Comparison of ENCODE assay signal across 9 cellular contexts in the genomic region with DNA sequence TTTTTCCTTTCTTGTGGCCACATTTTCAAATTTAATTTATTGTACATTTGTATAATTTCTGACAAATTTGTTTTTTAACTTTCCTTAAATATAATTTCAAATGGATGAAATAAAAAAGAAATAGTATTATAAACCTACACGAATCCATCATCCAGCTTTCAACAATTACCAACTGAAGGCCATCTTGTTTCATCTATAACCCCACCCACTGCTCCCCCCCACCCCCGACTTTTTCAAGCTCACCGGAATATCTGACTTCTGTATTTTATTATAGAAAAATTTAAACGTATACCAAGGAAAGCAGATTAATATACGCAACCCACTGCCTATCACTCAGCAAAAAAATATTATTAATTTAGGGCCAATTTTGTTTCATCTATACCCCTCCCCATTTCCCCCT. TPM values are rescaled to one million over a fixed set of nuclear protein-coding genes. Genes with fewer than 3 reads are reported as not detected.
DNase-seq lines count a peak whose midpoint lies in the region; ATAC-seq and TF ChIP-seq lines count a peak whose summit lies in the region.
"Had no signal": no experiment of that assay in that cellular context is flagged by ENCODE, and none has a peak within 500 bp of the region (broad histone marks: within the 10 kb centered on the region; RNA-seq: fewer than 3 reads in every experiment).

No MANE protein-coding gene starts in this region.

- no peak overlapping the region for H3K4me3 Mint-ChIP-seq in neural crest cell

- peak overlapping the region; percentile 97 for H3K27ac Mint-ChIP-seq in neural crest cell (ENCODE audit: unreplicated experiment)
- H3K27ac Mint-ChIP-seq: IgD-negative memory B cell had no signal

- no peaks in the 10 kb centered on the region for H3K27me3 ChIP-seq in MM.1S (replicated peaks; ENCODE audit: insufficient read depth, low read length)

- H3K36me3 ChIP-seq in MM.1S (replicated peaks; ENCODE audit: insufficient read depth, low read length) = peaks cover 8% of the 10 kb centered on the region; the same call in 1 of the 2 replicates

- ATAC-seq in HG02610 (IDR thresholded peaks at IDR 0.05; ENCODE audit: unreplicated experiment) = no peak
- ATAC-seq in GM21367 (IDR thresholded peaks at IDR 0.05; ENCODE audit: unreplicated experiment) = no peak

- peaks cover 9% of the 10 kb centered on the region; the same call in 1 of the 2 replicates for H3F3A ChIP-seq in MM.1S (ENCODE audit: insufficient read depth, low read length)

- peaks cover 34% of the 10 kb centered on the region for H3K79me2 ChIP-seq in MM.1S (ENCODE audit: low read length)

- H3K27me3 Mint-ChIP-seq in neural crest cell (ENCODE audit: low read depth) = peaks cover 11% of the 10 kb centered on the region

- H3K36me3 Mint-ChIP-seq in neural crest cell (ENCODE audit: low read depth) = peaks cover 7% of the 10 kb centered on the region
- H3K36me3 Mint-ChIP-seq: IgD-negative memory B cell had no signal

- H3K4me3 ChIP-seq in MM.1S (ENCODE audit: low read length) (peak overlapping the region; percentile 74), choroid plexus epithelial cell (ENCODE audit: low read depth, low read length) (peak overlapping the region; percentile 66)

- H3K9me3 Mint-ChIP-seq in neural crest cell = no peaks in the 10 kb centered on the region
- H3K9me3 Mint-ChIP-seq: IgD-negative memory B cell had no signal

- DNase-seq in EH (ENCODE audit: low read depth) = peak; percentile 32
- no peak for DNase-seq in MM.1S
- DNase-seq in choroid plexus epithelial cell (ENCODE audit: low read depth) = peak; percentile 44
- DNase-seq in neural crest cell (ENCODE audit: low read depth, low spot score) = no peak
- DNase-seq in effector CD4-positive, alpha-beta T cell = no peak
- DNase-seq in EL = no peak

- H3K4me1 Mint-ChIP-seq in neural crest cell = peaks cover 5% of the 10 kb centered on the region

- no peaks in the 10 kb centered on the region for H3K9me3 ChIP-seq in MM.1S (replicated peaks; ENCODE audit: insufficient read depth, low read length)

- peak overlapping the region; percentile 98; the same call in 1 of the 2 replicates for H3K27ac ChIP-seq in MM.1S (ENCODE audit: low read length)

- peaks cover 10% of the 10 kb centered on the region; the same call in 1 of the 2 replicates for H3K4me1 ChIP-seq in MM.1S (ENCODE audit: low read length)

- no peak overlapping the region for H2AFZ ChIP-seq in MM.1S (ENCODE audit: low read length)

- TF ChIP-seq CTCF in MM.1S (IDR thresholded peaks at IDR 0.05; ENCODE audit: low read length) (no peak), choroid plexus epithelial cell (conservative IDR thresholded peaks at IDR 0.05; ENCODE audit: low read depth, low read length) (no peak), neural crest cell (conservative IDR thresholded peaks at IDR 0.05) (no peak)

- peak overlapping the region; percentile 54 for H3K4me2 ChIP-seq in MM.1S (ENCODE audit: low read depth, low read length)

- H3K9ac ChIP-seq in MM.1S (ENCODE audit: low read length) = peak overlapping the region; percentile 90

- H4K20me1 ChIP-seq in MM.1S (ENCODE audit: insufficient read depth, low read length) = no peaks in the 10 kb centered on the region

- H3K9me2 ChIP-seq in MM.1S (replicated peaks; ENCODE audit: insufficient read depth, low read length) = no peaks in the 10 kb centered on the region

RNA-seq across cellular contexts. Expression of gene MORF4L2, which starts 1.1 kb away (rescaled TPM):
- total RNA-seq in neural crest cell = 412 TPM in 2 replicates

RNA-seq across cellular contexts. Expression of gene TMEM31, which starts 25.3 kb away (rescaled TPM):
- total RNA-seq in neural crest cell = 2.0 TPM in 1 of 2 replicates, not detected in the other

RNA-seq across cellular contexts. Expression of gene TCEAL1, which starts 56.6 kb away (rescaled TPM):
- total RNA-seq in neural crest cell = 12.2 and 13.0 TPM in 2 replicates

Comparison
In these comparisons a context has a peak if more than half of its experiments do, and no peak if none do; other contexts are left out.
1. DNase-seq: peak in EH (single experiment) and choroid plexus epithelial cell (single experiment); none in MM.1S (single experiment), neural crest cell (single experiment), effector CD4-positive, alpha-beta T cell (single experiment) and EL (single experiment).